ENCODE assay signal across 1 cellular context in the genomic region with DNA sequence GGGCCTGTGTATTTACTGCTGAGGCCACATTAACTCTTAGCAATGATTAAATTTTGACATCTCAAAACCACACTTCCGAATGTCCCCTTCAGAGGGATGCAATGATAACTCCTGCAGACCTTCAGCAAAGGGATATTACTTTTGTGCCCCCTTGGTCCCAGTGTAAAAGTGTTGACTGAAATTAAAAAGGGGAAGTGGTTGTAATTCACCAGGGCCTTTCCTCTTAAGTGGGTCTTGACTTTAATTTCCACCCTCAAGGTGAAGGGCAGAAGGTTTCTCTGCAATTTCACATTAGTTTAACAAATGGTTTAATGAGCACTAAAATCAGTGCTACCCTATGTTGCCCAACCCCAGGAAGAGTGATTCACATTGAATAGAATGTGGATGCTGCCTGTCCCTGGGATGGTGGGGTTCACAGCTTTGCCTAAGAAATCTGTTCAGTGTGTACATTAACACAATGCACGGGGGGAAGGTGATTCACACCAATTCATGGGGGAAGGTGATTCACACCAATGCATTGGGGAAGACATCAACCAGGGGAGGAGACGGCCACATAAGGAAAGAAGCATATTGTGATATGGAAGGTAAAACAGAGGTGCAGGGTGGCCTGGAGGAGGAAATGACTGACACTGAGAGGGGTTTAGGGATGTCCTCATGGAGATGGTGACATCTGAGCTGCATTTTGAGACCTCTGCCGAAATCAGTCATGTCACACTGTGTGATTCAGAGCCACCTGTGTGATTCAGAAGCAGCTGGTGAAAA.
TF ChIP-seq lines count a peak whose summit lies in the region.

No MANE protein-coding gene starts in this region.

TF ChIP-seq in HepG2, 621 proteins besides CTCF, POLR2A, EP300 and RAD21:
- no peak for TF ChIP-seq ZNF432 (CRISPR knock-in tag; IDR thresholded peaks at IDR 0.05; ENCODE audit: borderline replicate concordance)
- TF ChIP-seq ARNT (IDR thresholded peaks at IDR 0.05), result no peak
- TF ChIP-seq CCDC6 (CRISPR knock-in tag; IDR thresholded peaks at IDR 0.05), result 0 out of 2 replicates have a peak, but pooled peaks have one; percentile 11
- TF ChIP-seq, protein P1, sequence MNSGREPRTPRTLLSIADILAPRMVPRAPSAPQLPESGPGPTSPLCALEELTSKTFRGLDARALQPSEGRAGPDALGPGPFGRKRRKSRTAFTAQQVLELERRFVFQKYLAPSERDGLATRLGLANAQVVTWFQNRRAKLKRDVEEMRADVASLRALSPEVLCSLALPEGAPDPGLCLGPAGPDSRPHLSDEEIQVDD (CRISPR knock-in tag; IDR thresholded peaks at IDR 0.05; ENCODE audit: borderline replicate concordance), result no peak
- TF ChIP-seq SIX1 (CRISPR knock-in tag; IDR thresholded peaks at IDR 0.05; ENCODE audit: borderline replicate concordance), result peak; percentile 28; the same call in 1 of the 2 replicates
- TF ChIP-seq, protein P2, sequence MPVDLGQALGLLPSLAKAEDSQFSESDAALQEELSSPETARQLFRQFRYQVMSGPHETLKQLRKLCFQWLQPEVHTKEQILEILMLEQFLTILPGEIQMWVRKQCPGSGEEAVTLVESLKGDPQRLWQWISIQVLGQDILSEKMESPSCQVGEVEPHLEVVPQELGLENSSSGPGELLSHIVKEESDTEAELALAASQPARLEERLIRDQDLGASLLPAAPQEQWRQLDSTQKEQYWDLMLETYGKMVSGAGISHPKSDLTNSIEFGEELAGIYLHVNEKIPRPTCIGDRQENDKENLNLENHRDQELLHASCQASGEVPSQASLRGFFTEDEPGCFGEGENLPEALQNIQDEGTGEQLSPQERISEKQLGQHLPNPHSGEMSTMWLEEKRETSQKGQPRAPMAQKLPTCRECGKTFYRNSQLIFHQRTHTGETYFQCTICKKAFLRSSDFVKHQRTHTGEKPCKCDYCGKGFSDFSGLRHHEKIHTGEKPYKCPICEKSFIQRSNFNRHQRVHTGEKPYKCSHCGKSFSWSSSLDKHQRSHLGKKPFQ (CRISPR knock-in tag; IDR thresholded peaks at IDR 0.05; ENCODE audit: insufficient replicate concordance), result peak; percentile 100
- TF ChIP-seq ZMYM4 (CRISPR knock-in tag; IDR thresholded peaks at IDR 0.05), result no peak
- TF ChIP-seq ERF (CRISPR knock-in tag; IDR thresholded peaks at IDR 0.05), result 0 out of 2 replicates have a peak, but pooled peaks have one; percentile 10
- 0 out of 2 replicates have a peak, but pooled peaks have one; percentile 30 for TF ChIP-seq ZNF619 (CRISPR knock-in tag; IDR thresholded peaks at IDR 0.05)
- TF ChIP-seq, protein P3, sequence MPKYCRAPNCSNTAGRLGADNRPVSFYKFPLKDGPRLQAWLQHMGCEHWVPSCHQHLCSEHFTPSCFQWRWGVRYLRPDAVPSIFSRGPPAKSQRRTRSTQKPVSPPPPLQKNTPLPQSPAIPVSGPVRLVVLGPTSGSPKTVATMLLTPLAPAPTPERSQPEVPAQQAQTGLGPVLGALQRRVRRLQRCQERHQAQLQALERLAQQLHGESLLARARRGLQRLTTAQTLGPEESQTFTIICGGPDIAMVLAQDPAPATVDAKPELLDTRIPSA (CRISPR knock-in tag; IDR thresholded peaks at IDR 0.05; ENCODE audit: borderline replicate concordance), result no peak
- TF ChIP-seq JUN (CRISPR knock-in tag; IDR thresholded peaks at IDR 0.05), result 0 out of 2 replicates have a peak, but pooled peaks have one; percentile 21
- 0 out of 2 replicates have a peak, but pooled peaks have one; percentile 24 for TF ChIP-seq ZBTB38 (CRISPR knock-in tag; IDR thresholded peaks at IDR 0.05)
- TF ChIP-seq TBX3 (IDR thresholded peaks at IDR 0.05; ENCODE audit: borderline replicate concordance), result peak; percentile 9; the same call in 1 of the 2 replicates
- TF ChIP-seq, protein P4, sequence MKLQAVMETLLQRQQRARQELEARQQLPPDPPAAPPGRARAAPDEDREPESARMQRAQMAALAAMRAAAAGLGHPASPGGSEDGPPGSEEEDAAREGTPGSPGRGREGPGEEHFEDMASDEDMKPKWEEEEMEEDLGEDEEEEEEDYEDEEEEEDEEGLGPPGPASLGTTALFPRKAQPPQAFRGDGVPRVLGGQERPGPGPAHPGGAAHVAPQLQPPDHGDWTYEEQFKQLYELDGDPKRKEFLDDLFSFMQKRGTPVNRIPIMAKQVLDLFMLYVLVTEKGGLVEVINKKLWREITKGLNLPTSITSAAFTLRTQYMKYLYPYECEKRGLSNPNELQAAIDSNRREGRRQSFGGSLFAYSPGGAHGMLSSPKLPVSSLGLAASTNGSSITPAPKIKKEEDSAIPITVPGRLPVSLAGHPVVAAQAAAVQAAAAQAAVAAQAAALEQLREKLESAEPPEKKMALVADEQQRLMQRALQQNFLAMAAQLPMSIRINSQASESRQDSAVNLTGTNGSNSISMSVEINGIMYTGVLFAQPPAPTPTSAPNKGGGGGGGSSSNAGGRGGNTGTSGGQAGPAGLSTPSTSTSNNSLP (IDR thresholded peaks at IDR 0.05; ENCODE audit: low read depth, low read length), result 0 out of 2 replicates have a peak, but pooled peaks have one; percentile 26
- TF ChIP-seq FOSL2 (CRISPR knock-in tag; IDR thresholded peaks at IDR 0.05), result peak; percentile 75
